In genomic region chr1:233383984-233384383, GRCh38 we compare ENCODE assay signal across 31 cellular contexts.
"Had no signal": no experiment of that assay in that cellular context is flagged by ENCODE, and none has a peak within 500 bp of the region (broad histone marks: within the 10 kb centered on the region; RNA-seq: fewer than 3 reads in every experiment).

No MANE protein-coding gene starts in this region.

- H3K27me3 ChIP-seq: neural progenitor cell, ovary, spleen, suprapubic skin, testis, tibial artery, transverse colon, upper lobe of right lung, uterus had no signal

- DNase-seq: natural killer cell; occipital lobe; ovary; posterior cingulate gyrus; psoas muscle; right cardiac atrium; spleen; stimulated activated CD4-positive, alpha-beta T cell treated with anti-CD3 and anti-CD28 coated beads, Interleukin-12 subunit alpha, Interleukin-12 subunit beta, amount 100 ng/mL, for 4 hours; stimulated activated CD4-positive, alpha-beta T cell treated with anti-CD3 and anti-CD28 coated beads, Interleukin-1b, Interleukin-23, amount 100 ng/mL, for 48 hours; stimulated activated CD4-positive, alpha-beta T cell treated with anti-CD3 and anti-CD28 coated beads, Interleukin-4, amount 100 ng/mL, for 1 hour; stimulated activated CD4-positive, alpha-beta T cell treated with anti-CD3 and anti-CD28 coated beads, Interleukin-4, amount 100 ng/mL, for 4 hours; stimulated activated CD8-positive, alpha-beta memory T cell treated with anti-CD3 and anti-CD28 coated beads, Interleukin-4, amount 100 ng/mL, for 48 hours; stimulated activated naive CD4-positive, alpha-beta T cell; stimulated activated naive CD8-positive, alpha-beta T cell treated with anti-CD3 and anti-CD28 coated beads, Interleukin-15, amount 100 ng/mL, for 72 hours; stimulated activated naive CD8-positive, alpha-beta T cell treated with anti-CD3 and anti-CD28 coated beads, Interleukin-15, Interleukin-2, amounts not matched to agents 100 U/mL and 50 U/mL, for 24 hours; substantia nigra; testis; tibial artery; transverse colon; upper lobe of right lung; uterus had no signal

- ATAC-seq: natural killer cell; psoas muscle; right cardiac atrium; sciatic nerve; stimulated activated memory B cell treated with anti-CD40 and anti-IgM and Interleukin-4, amounts not matched to agents 10 μg/mL and 1 μg/mL and 100 μg/mL, for 72 hours; stimulated activated naive CD8-positive, alpha-beta T cell treated with anti-CD3 and anti-CD28 coated beads, Interleukin-15, amount 100 ng/mL, for 72 hours; stimulated activated naive CD8-positive, alpha-beta T cell treated with anti-CD3 and anti-CD28 coated beads, Interleukin-15, Interleukin-2, amounts not matched to agents 100 U/mL and 50 U/mL, for 24 hours; upper lobe of right lung had no signal

- H3K4me3 Mint-ChIP-seq: natural killer cell; nephron; neural progenitor cell; stimulated activated memory B cell treated with anti-CD40 and anti-IgM and Interleukin-4, amounts not matched to agents 10 μg/mL and 1 μg/mL and 100 μg/mL, for 72 hours; stimulated activated naive CD8-positive, alpha-beta T cell treated with anti-CD3 and anti-CD28 coated beads, Interleukin-15, amount 100 ng/mL, for 72 hours; type B pancreatic cell had no signal

- H3K4me1 ChIP-seq: neural progenitor cell, parathyroid adenoma, psoas muscle, spleen, suprapubic skin, testis, tibial artery, transverse colon, upper lobe of right lung, uterus had no signal

- H3K9me3 ChIP-seq: ovary, psoas muscle, suprapubic skin, testis, transverse colon, upper lobe of right lung, uterus had no signal

- H3K79me2 ChIP-seq: parathyroid adenoma had no signal

- H3K4me1 Mint-ChIP-seq: natural killer cell; nephron; neural progenitor cell; stimulated activated naive CD8-positive, alpha-beta T cell treated with anti-CD3 and anti-CD28 coated beads, Interleukin-15, amount 100 ng/mL, for 72 hours had no signal

- H3K36me3 ChIP-seq: neural progenitor cell, ovary, upper lobe of right lung, uterus had no signal

- H3K4me2 ChIP-seq: neural progenitor cell, smooth muscle cell had no signal

- H3K36me3 Mint-ChIP-seq: natural killer cell had no signal

- H2AFZ ChIP-seq: neural progenitor cell, parathyroid adenoma had no signal

- H3K27ac Mint-ChIP-seq: natural killer cell; nephron; neural progenitor cell; progenitor cell of endocrine pancreas; stimulated activated memory B cell treated with anti-CD40 and anti-IgM and Interleukin-4, amounts not matched to agents 10 μg/mL and 1 μg/mL and 100 μg/mL, for 72 hours; stimulated activated naive CD8-positive, alpha-beta T cell treated with anti-CD3 and anti-CD28 coated beads, Interleukin-15, amount 100 ng/mL, for 72 hours; type B pancreatic cell had no signal

- H3K4me3 ChIP-seq: neural progenitor cell, ovary, psoas muscle, skin epidermis, smooth muscle cell, spleen, suprapubic skin, testis, tibial artery, transverse colon, upper lobe of right lung, uterus had no signal

- H3K27ac ChIP-seq: neural progenitor cell, ovary, parathyroid adenoma, psoas muscle, skin epidermis, spleen, suprapubic skin, testis, tibial artery, transverse colon, upper lobe of right lung, uterus had no signal

- H3K9ac ChIP-seq: neural progenitor cell, parathyroid adenoma had no signal

- H3K27me3 Mint-ChIP-seq: progenitor cell of endocrine pancreas, type B pancreatic cell had no signal
